In the genomic region with DNA sequence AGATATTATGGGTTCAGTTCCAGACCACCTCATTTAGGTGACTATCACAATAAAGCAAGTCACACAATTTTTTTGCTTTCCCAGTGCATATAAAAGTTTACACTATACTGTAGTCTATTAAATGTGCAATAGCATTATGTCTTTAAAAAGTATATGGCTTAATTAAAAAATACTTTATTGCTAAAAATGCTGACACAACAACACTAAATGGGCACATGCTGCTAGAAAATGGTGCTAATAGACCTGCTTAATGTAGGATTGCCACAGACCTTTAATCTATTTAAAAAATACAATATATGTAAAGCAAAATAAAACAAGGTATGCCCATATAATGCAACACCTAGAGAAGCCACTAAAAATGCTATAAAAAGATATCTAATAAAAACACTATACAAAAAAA, we compare ENCODE assay signal across 32 cellular contexts. TPM values are rescaled to one million over a fixed set of nuclear protein-coding genes. Genes with fewer than 3 reads are reported as not detected.
"Had no signal": no experiment of that assay in that cellular context is flagged by ENCODE, and none has a peak within 500 bp of the region (broad histone marks: within the 10 kb centered on the region; RNA-seq: fewer than 3 reads in every experiment).

No MANE protein-coding gene starts in this region.

- H3K4me3 ChIP-seq: stomach, suprapubic skin, testis, thoracic aorta, thyroid gland, tibial artery, tibial nerve, transverse colon, upper lobe of left lung, upper lobe of right lung, uterus, vagina had no signal

- FAIRE-seq: urothelium cell line had no signal

- H3K36me3 ChIP-seq: stomach, suprapubic skin, thoracic aorta, thyroid gland, tibial artery, tibial nerve, transverse colon, upper lobe of left lung, upper lobe of right lung, uterus, vagina had no signal

- H3K9me3 ChIP-seq: suprapubic skin, testis, thoracic aorta, thyroid gland, tibial artery, transverse colon, upper lobe of left lung, upper lobe of right lung, uterus had no signal

- ATAC-seq: stimulated activated effector memory CD8-positive, alpha-beta T cell treated with anti-CD3 and anti-CD28 coated beads, Interleukin-12 subunit alpha, Interleukin-12 subunit beta, amount 100 ng/mL, for 72 hours; stimulated activated memory B cell treated with anti-CD40 and anti-IgM and Interleukin-4, amounts not matched to agents 10 μg/mL and 1 μg/mL and 100 μg/mL, for 72 hours; stimulated activated naive B cell treated with anti-CD40 and anti-IgM and Interleukin-4, amounts not matched to agents 10 μg/mL and 1 μg/mL and 100 μg/mL, for 72 hours; stimulated activated naive CD8-positive, alpha-beta T cell treated with anti-CD3 and anti-CD28 coated beads, Interleukin-15, amount 100 ng/mL, for 72 hours; stimulated activated naive CD8-positive, alpha-beta T cell treated with anti-CD3 and anti-CD28 coated beads, Interleukin-15, Interleukin-2, amounts not matched to agents 100 U/mL and 50 U/mL, for 24 hours; upper lobe of right lung had no signal

- H3K27ac ChIP-seq: stomach, suprapubic skin, testis, thoracic aorta, thyroid gland, tibial artery, tibial nerve, transverse colon, upper lobe of left lung, upper lobe of right lung, uterus, vagina had no signal

- H3K4me1 ChIP-seq: stomach, suprapubic skin, testis, thyroid gland, tibial artery, tibial nerve, transverse colon, upper lobe of left lung, upper lobe of right lung, uterus, vagina had no signal

- DNase-seq: stimulated activated CD4-positive, alpha-beta T cell treated with anti-CD3 and anti-CD28 coated beads, Interleukin-2, amount 100 ng/mL, for 48 hours; stimulated activated CD4-positive, alpha-beta T cell treated with anti-CD3 and anti-CD28 coated beads, Interleukin-4, amount 100 ng/mL, for 1 hour; stimulated activated CD4-positive, alpha-beta T cell treated with anti-CD3 and anti-CD28 coated beads, Interleukin-4, amount 100 ng/mL, for 24 hours; stimulated activated CD4-positive, alpha-beta T cell treated with anti-CD3 and anti-CD28 coated beads, Interleukin-4, amount 100 ng/mL, for 4 hours; stimulated activated CD8-positive, alpha-beta memory T cell treated with anti-CD3 and anti-CD28 coated beads, Interleukin-4, amount 100 ng/mL, for 48 hours; stimulated activated naive B cell treated with anti-CD40 and anti-IgM and Interleukin-4, amounts not matched to agents 10 μg/mL and 1 μg/mL and 100 μg/mL, for 72 hours; stimulated activated naive CD4-positive, alpha-beta T cell; stimulated activated naive CD4-positive, alpha-beta T cell treated with Interleukin-2 at 50 U/mL for 16 hours; stimulated activated naive CD8-positive, alpha-beta T cell treated with anti-CD3 and anti-CD28 coated beads, Interleukin-15, amount 100 ng/mL, for 72 hours; stimulated activated naive CD8-positive, alpha-beta T cell treated with anti-CD3 and anti-CD28 coated beads, Interleukin-15, Interleukin-2, amounts not matched to agents 100 U/mL and 50 U/mL, for 24 hours; stomach; substantia nigra; testis; thyroid gland; tibial artery; transverse colon; trophoblast cell; upper lobe of right lung; uterus had no signal

- H3K27me3 ChIP-seq: stomach, suprapubic skin, testis, thyroid gland, tibial artery, tibial nerve, transverse colon, upper lobe of left lung, upper lobe of right lung, uterus, vagina had no signal

RNA-seq across cellular contexts. Expression of a gene that starts 27.1 kb away (rescaled TPM):
- total RNA-seq: subcutaneous adipose tissue, suprapubic skin, temporal lobe, testis, thoracic aorta, thyroid gland, tibial nerve, transverse colon, upper lobe of left lung, upper lobe of right lung, ureter, urinary bladder, uterus, vagina had no signal
- polyA plus RNA-seq: stomach, thymus, urinary bladder had no signal
